14 cellular contexts compared by ENCODE assay signal in the genomic region with DNA sequence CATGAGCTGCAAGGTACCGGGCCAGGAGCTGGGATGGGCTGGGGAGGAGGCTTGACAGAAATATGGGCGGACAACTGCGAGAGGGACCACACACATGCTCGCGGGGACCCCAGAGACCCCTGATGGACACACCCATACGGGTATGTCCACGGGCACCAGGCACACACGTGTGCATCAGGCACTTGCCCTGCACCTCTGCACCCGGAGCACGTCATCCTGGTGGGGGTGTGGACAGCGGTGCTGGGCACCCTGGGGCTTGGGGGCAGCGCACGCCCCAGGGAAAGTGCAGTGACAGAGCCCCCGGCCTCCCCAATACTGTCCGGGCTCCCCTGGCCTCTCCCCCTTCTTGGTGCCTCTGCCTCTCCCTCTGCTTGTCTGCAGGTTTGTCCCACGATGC. TPM values are rescaled to one million over a fixed set of nuclear protein-coding genes. Genes with fewer than 3 reads are reported as not detected.
DNase-seq lines count a peak whose midpoint lies in the region; ATAC-seq and TF ChIP-seq lines count a peak whose summit lies in the region.
"Had no signal": no experiment of that assay in that cellular context is flagged by ENCODE, and none has a peak within 500 bp of the region (broad histone marks: within the 10 kb centered on the region; RNA-seq: fewer than 3 reads in every experiment).

No MANE protein-coding gene starts in this region.

- no peak overlapping the region for H3K4me3 ChIP-seq in SK-N-SH (ENCODE audit: low read depth in 2 of 2, low read length in 1 of 2)
- H3K4me3 ChIP-seq in esophagus squamous epithelium = no peak overlapping the region
- no peak overlapping the region for H3K4me3 ChIP-seq in spleen
- H3K4me3 ChIP-seq in body of pancreas = no peak overlapping the region

- H3K27ac ChIP-seq in SK-N-SH (ENCODE audit: low read depth in 2 of 2, low read length in 1 of 2) (peak overlapping the region; percentile 47 to 61; a peak in 2 of 4 replicates), esophagus squamous epithelium (peak overlapping the region in 3 of 4 donors; percentile 90 to 99 (median 96)), spleen (peak overlapping the region in 6 of 8 donors; percentile 7 to 95 (median 92)), body of pancreas (no peak overlapping the region)

- no peak for TF ChIP-seq CTCF in SK-N-SH (IDR thresholded peaks at IDR 0.05)
- TF ChIP-seq CTCF in esophagus squamous epithelium (IDR thresholded peaks at IDR 0.05) = no peak
- no peak for TF ChIP-seq CTCF in spleen (IDR thresholded peaks at IDR 0.05 in 8 of 11, conservative IDR thresholded peaks at IDR 0.05 in 3 of 11)
- TF ChIP-seq CTCF in progenitor cell of endocrine pancreas (IDR thresholded peaks at IDR 0.05; ENCODE audit: unreplicated experiment) = no peak
- no peak for TF ChIP-seq CTCF in body of pancreas (IDR thresholded peaks at IDR 0.05)

- peaks cover 2% of the 10 kb centered on the region for H3K36me3 Mint-ChIP-seq in IgD-negative memory B cell
- no peaks in the 10 kb centered on the region for H3K36me3 Mint-ChIP-seq in progenitor cell of endocrine pancreas (ENCODE audit: insufficient read depth)

- H3K27me3 Mint-ChIP-seq in IgD-negative memory B cell (no peaks in the 10 kb centered on the region), progenitor cell of endocrine pancreas (peaks cover 29% of the 10 kb centered on the region)

- no peaks in the 10 kb centered on the region for H4K20me1 ChIP-seq in SK-N-SH (ENCODE audit: insufficient read depth)

- H3K9me3 ChIP-seq in SK-N-SH (no peaks in the 10 kb centered on the region), esophagus squamous epithelium (no peaks in the 10 kb centered on the region), spleen (no peaks in the 10 kb centered on the region), body of pancreas (no peaks in the 10 kb centered on the region)

- H3K9me3 Mint-ChIP-seq in IgD-negative memory B cell (no peaks in the 10 kb centered on the region), progenitor cell of endocrine pancreas (ENCODE audit: low read depth) (no peaks in the 10 kb centered on the region)
- H3K9me3 Mint-ChIP-seq: activated T-helper 1 cell treated with anti-CD3 and anti-CD28 coated beads, Interleukin-12 subunit alpha, Interleukin-12 subunit beta, Interleukin-2, Interleukin-4 antibody, amounts not matched to agents 30 ng/mL and 10 ng/mL and 1 ng/mL, durations not matched to agents 14 hours and 24 hours and 36 hours had no signal

- intact Hi-C loops in esophagus squamous epithelium (cut with DNase I) = loop anchor here (10.0 kb wide), 1 partner anchor 110 kb away; no protein-coding TSS in a partner anchor
- intact Hi-C loops in spleen (cut with DNase I; ENCODE audit: low total_unique reads) = loop anchor here (5.0 kb wide), 1 partner anchor 113 kb away; no protein-coding TSS in a partner anchor
- intact Hi-C loops in body of pancreas (cut with DNase I) = loop anchor here (5.0 kb wide), 1 partner anchor 118 kb away; no protein-coding TSS in a partner anchor

- CTCF ChIA-PET in SK-N-SH (lab: Yijun Ruan, JAX) = interaction anchor here (0.9 to 7.2 kb wide), 9 partner anchors 9 to 113 kb away, joined by 3 to 137 read pairs (median 3); no protein-coding TSS in a partner anchor

- POLR2A ChIA-PET in SK-N-SH (lab: Yijun Ruan, JAX) = no interaction called here

- H3K4me3 Mint-ChIP-seq in IgD-negative memory B cell (peak overlapping the region in 3 of 4 donors; percentile 4 to 96 (median 72)), progenitor cell of endocrine pancreas (ENCODE audit: low read depth) (no peak overlapping the region)

- H3K27me3 ChIP-seq in SK-N-SH (ENCODE audit: insufficient read depth) (no peaks in the 10 kb centered on the region), esophagus squamous epithelium (peaks cover 0 to 23% (median 0%) of the 10 kb centered on the region in 4 donors), spleen (replicated peaks in 1 of 7) (peaks cover 0 to 49% (median 3%) of the 10 kb centered on the region in 7 donors), body of pancreas (peaks cover 0 to 18% of the 10 kb centered on the region in 2 donors)

- H3K9ac ChIP-seq in SK-N-SH = no peak overlapping the region

- peak overlapping the region; percentile 24; the same call in 1 of the 2 replicates for H3K4me2 ChIP-seq in SK-N-SH

- TF ChIP-seq POLR2A in esophagus squamous epithelium (IDR thresholded peaks at IDR 0.05) (no peak), spleen (IDR thresholded peaks at IDR 0.05) (no peak), body of pancreas (IDR thresholded peaks at IDR 0.05) (no peak)

- ATAC-seq in SK-N-SH treated with all-trans-retinoic acid at 6 μM for 48 hours (no peak), body of pancreas (no peak)

- peaks cover 19 to 33% (median 29%) of the 10 kb centered on the region in 3 donors for H3K4me1 Mint-ChIP-seq in IgD-negative memory B cell
- peaks cover 17% of the 10 kb centered on the region for H3K4me1 Mint-ChIP-seq in progenitor cell of endocrine pancreas (ENCODE audit: low read depth)

- H3F3A ChIP-seq in SK-N-SH (replicated peaks; ENCODE audit: insufficient read depth) = peaks cover 20% of the 10 kb centered on the region

- TF ChIP-seq EP300 in SK-N-SH (IDR thresholded peaks at IDR 0.05; ENCODE audit: borderline replicate concordance in 1 of 2, low read depth in 1 of 2, low read length in 1 of 2) = no peak

- peaks cover 31 to 75% of the 10 kb centered on the region in 2 experiments; a peak in 3 of 4 replicates for H3K4me1 ChIP-seq in SK-N-SH (ENCODE audit: control insufficient read depth in 1 of 2, insufficient read depth in 2 of 2, low read depth in 1 of 2, low read length in 1 of 2)
- peaks cover 90 to 100% (median 94%) of the 10 kb centered on the region in 3 donors for H3K4me1 ChIP-seq in esophagus squamous epithelium
- peaks cover 64 to 100% (median 100%) of the 10 kb centered on the region in 6 donors for H3K4me1 ChIP-seq in spleen
- H3K4me1 ChIP-seq in body of pancreas = peaks cover 84% of the 10 kb centered on the region

- H3K27ac Mint-ChIP-seq in IgD-negative memory B cell (peak overlapping the region; percentile 96 to 100 (median 98)), progenitor cell of endocrine pancreas (no peak overlapping the region)

- no peak for DNase-seq in SK-N-SH
- DNase-seq in esophagus squamous epithelium (lab: John Stamatoyannopoulos, UW) = no peak
- DNase-seq in spleen = no peak
- no peak for DNase-seq in progenitor cell of endocrine pancreas (ENCODE audit: low spot score, unreplicated experiment)
- no peak for DNase-seq in body of pancreas
- no peak for DNase-seq in nucleus accumbens (lab: John Stamatoyannopoulos, UW)
- DNase-seq: 8988T; mesendoderm; NCI-H510A; occipital lobe; stimulated activated CD4-positive, alpha-beta T cell treated with anti-CD3 and anti-CD28 coated beads, Interleukin-12 subunit alpha, Interleukin-12 subunit beta, amount 100 ng/mL, for 4 hours had no signal

- 96% methylated on average over 14 of the region's 16 CpGs for WGBS in SK-N-SH (ENCODE audit: low lambda C conversion rate)
- WGBS in esophagus squamous epithelium, 2 donors = 70 to 88% methylated on average over 6 to 7 of the region's 16 CpGs
- 83 to 91% (median 86%) methylated on average over 13 to 16 of the region's 16 CpGs for WGBS in spleen, 5 donors
- WGBS in body of pancreas, 2 donors = 92 to 100% methylated on average over 1 to 16 of the region's 16 CpGs

- no peak for TF ChIP-seq RAD21 in SK-N-SH (IDR thresholded peaks at IDR 0.05; ENCODE audit: low read length)

- H3K79me2 ChIP-seq in SK-N-SH (ENCODE audit: insufficient read depth) = no peaks in the 10 kb centered on the region

- H3K9me2 ChIP-seq in SK-N-SH = no peaks in the 10 kb centered on the region

- no peak overlapping the region for H2AFZ ChIP-seq in SK-N-SH (ENCODE audit: low read depth)

- no peaks in the 10 kb centered on the region for H3K36me3 ChIP-seq in SK-N-SH (replicated peaks in 1 of 2; ENCODE audit: control insufficient read depth in 1 of 2, insufficient read depth in 2 of 2, low read length in 1 of 2)
- H3K36me3 ChIP-seq in esophagus squamous epithelium = no peaks in the 10 kb centered on the region
- peaks cover 0 to under 1% (median 0%) of the 10 kb centered on the region in 6 donors for H3K36me3 ChIP-seq in spleen
- H3K36me3 ChIP-seq in body of pancreas (replicated peaks in 1 of 2; ENCODE audit: insufficient read depth in 1 of 2, low read depth in 2 of 2) = no peaks in the 10 kb centered on the region

RNA-seq across cellular contexts. Expression of gene CRIP1, which starts 1.7 kb away (rescaled TPM):
- polyA plus RNA-seq in SK-N-SH (2012; rRNA removed) (0.68 and 0.72 TPM in 2 replicates), IgD-negative memory B cell (1,925 TPM), spleen (100 to 1,000 TPM; 163 to 349 (median 192) TPM)
- polyA plus RNA-seq in SK-N-SH (2012; cell fraction: cytosol; rRNA removed) = 0.09 TPM in 1 of 2 replicates, not detected in the other
- 9.8 and 16.8 TPM in 2 replicates for polyA plus RNA-seq in SK-N-SH (2012; cell fraction: nucleus; rRNA removed)
- total RNA-seq in esophagus squamous epithelium (10 to 100 TPM in 3 of 4 donors, 1 to 10 TPM in 1; 8.2 to 35.6 (median 24.7) TPM), spleen (10 to 100 TPM; 20.5 to 82.8 (median 62.8) TPM), progenitor cell of endocrine pancreas (5.1 TPM in 2 replicates), body of pancreas (1 to 10 TPM; 2.6 to 5.4 TPM)

RNA-seq across cellular contexts. Expression of gene TEDC1, which starts 6.1 kb away (rescaled TPM):
- polyA plus RNA-seq in SK-N-SH (2012; rRNA removed) = 10.9 and 13.4 TPM in 2 replicates
- polyA plus RNA-seq in SK-N-SH (2012; cell fraction: cytosol; rRNA removed) = 4.4 and 7.2 TPM in 2 replicates
- polyA plus RNA-seq in SK-N-SH (2012; cell fraction: nucleus; rRNA removed) = 33.0 and 74.2 TPM in 2 replicates
- polyA plus RNA-seq in IgD-negative memory B cell = 11.8 TPM
- total RNA-seq in esophagus squamous epithelium = 10 to 100 TPM in 1 of 4 donors, 1 to 10 TPM in 3; 7.1 to 12.8 (median 7.6) TPM
- 10 to 100 TPM in 4 of 7 donors, 1 to 10 TPM in 3; 5.3 to 17.7 (median 10.8) TPM for total RNA-seq in spleen
- 10 to 100 TPM; 18.4 to 31.5 (median 27.1) TPM for polyA plus RNA-seq in spleen
- 20.5 and 20.8 TPM in 2 replicates for total RNA-seq in progenitor cell of endocrine pancreas
- total RNA-seq in body of pancreas = 10 to 100 TPM in 1 of 2 donors, 1 to 10 TPM in 1; 1.6 to 12.2 TPM

RNA-seq across cellular contexts. Expression of gene CRIP2, which starts 10.4 kb away (rescaled TPM):
- 219 and 335 TPM in 2 replicates for polyA plus RNA-seq in SK-N-SH (2012; rRNA removed)
- 154 and 228 TPM in 2 replicates for polyA plus RNA-seq in SK-N-SH (2012; cell fraction: cytosol; rRNA removed)
- 326 and 608 TPM in 2 replicates for polyA plus RNA-seq in SK-N-SH (2012; cell fraction: nucleus; rRNA removed)
- polyA plus RNA-seq in IgD-negative memory B cell = 70.8 TPM
- total RNA-seq in esophagus squamous epithelium = 100 to 1,000 TPM in 2 of 4 donors, 10 to 100 TPM in 2; 44.2 to 118 (median 80.7) TPM
- 100 to 1,000 TPM in 4 of 7 donors, 10 to 100 TPM in 3; 68.6 to 138 (median 100) TPM for total RNA-seq in spleen
- polyA plus RNA-seq in spleen = 100 to 1,000 TPM in 2 of 3 donors, 10 to 100 TPM in 1; 97.7 to 181 (median 123) TPM
- 17.0 and 19.6 TPM in 2 replicates for total RNA-seq in progenitor cell of endocrine pancreas
- total RNA-seq in body of pancreas = 10 to 100 TPM; 65.9 to 96.6 TPM
- total RNA-seq: activated T-helper 1 cell treated with anti-CD3 and anti-CD28 coated beads, Interleukin-12 subunit alpha, Interleukin-12 subunit beta, Interleukin-2, Interleukin-4 antibody, amounts not matched to agents 30 ng/mL and 10 ng/mL and 1 ng/mL, durations not matched to agents 14 hours and 24 hours and 36 hours had no signal

RNA-seq across cellular contexts. Expression of gene TMEM121, which starts 41.4 kb away (rescaled TPM):
- polyA plus RNA-seq in SK-N-SH (2012; rRNA removed) (7.2 and 9.1 TPM in 2 replicates), IgD-negative memory B cell (5.5 TPM), spleen (1 to 10 TPM; 3.3 to 6.0 (median 3.6) TPM)
- polyA plus RNA-seq in SK-N-SH (2012; cell fraction: cytosol; rRNA removed) = 2.1 and 5.7 TPM in 2 replicates
- 5.1 and 5.9 TPM in 2 replicates for polyA plus RNA-seq in SK-N-SH (2012; cell fraction: nucleus; rRNA removed)
- total RNA-seq in esophagus squamous epithelium (1 to 10 TPM in 3 of 4 donors, under 1 TPM in 1; 0.61 to 2.1 (median 1.6) TPM), spleen (10 to 100 TPM in 1 of 7 donors, 1 to 10 TPM in 6; 3.4 to 10.4 (median 4.6) TPM), progenitor cell of endocrine pancreas (3.9 and 4.5 TPM in 2 replicates), body of pancreas (10 to 100 TPM in 1 of 2 donors, 1 to 10 TPM in 1; 4.2 to 13.8 TPM)

Comparison
In these comparisons a context has a peak if more than half of its experiments do, and no peak if none do; other contexts are left out.
1. H3K27ac ChIP-seq: peak in SK-N-SH (2 of 2), esophagus squamous epithelium (3 of 4) and spleen (6 of 8); none in body of pancreas (0 of 4).